8 cellular contexts compared by ENCODE assay signal in genomic region chr10:93352638-93353383, GRCh38.
A peak's percentile ranks its signal among the peaks of the same experiment; 100 is the strongest.
DNase-seq lines count a peak whose midpoint lies in the region; ATAC-seq and TF ChIP-seq lines count a peak whose summit lies in the region.

No MANE protein-coding gene starts in this region.

- H3K23me2 ChIP-seq in H9 (ENCODE audit: insufficient read length, low read depth, low read length, poor library complexity, severe bottlenecking) = no peaks in the 10 kb centered on the region

- no peak overlapping the region for H2BK5ac ChIP-seq in H9 (ENCODE audit: insufficient read length, low read length)

- H2BK15ac ChIP-seq in H9 (ENCODE audit: low read depth, low read length) = no peak overlapping the region

- peak overlapping the region in 2 of 3 experiments; percentile 71 to 74; a peak in 2 of 7 replicates for H3K27ac Mint-ChIP-seq in H9
- no peak overlapping the region for H3K27ac Mint-ChIP-seq in activated CD4-positive, alpha-beta memory T cell treated with anti-CD3 and anti-CD28 coated beads for 36 hours

- H3K79me2 ChIP-seq in H9 (ENCODE audit: insufficient read depth, low read length) (no peaks in the 10 kb centered on the region), fibroblast of lung (ENCODE audit: control insufficient read depth, insufficient read depth, low read length) (no peaks in the 10 kb centered on the region)

- no peak overlapping the region for H4K5ac ChIP-seq in H9 (ENCODE audit: insufficient read length, low read depth, low read length)

- H3K23ac ChIP-seq in H9 (ENCODE audit: insufficient read length, low read depth, low read length) = no peak overlapping the region

- no peaks in the 10 kb centered on the region for H3K9me3 ChIP-seq in H9 (ENCODE audit: control insufficient read depth, low read depth, low read length)
- H3K9me3 ChIP-seq in fibroblast of lung (ENCODE audit: control insufficient read depth, insufficient read depth, low read depth, low read length) = no peaks in the 10 kb centered on the region
- H3K9me3 ChIP-seq in psoas muscle = no peaks in the 10 kb centered on the region

- TF ChIP-seq CTCF in H9 (conservative IDR thresholded peaks at IDR 0.05) = peak; percentile 83
- peak; percentile 62 for TF ChIP-seq CTCF in RWPE1 (conservative IDR thresholded peaks at IDR 0.05; ENCODE audit: low read depth)
- peak; percentile 18 to 46 for TF ChIP-seq CTCF in fibroblast of lung (conservative IDR thresholded peaks at IDR 0.05 in 1 of 2, IDR thresholded peaks at IDR 0.05 in 1 of 2; ENCODE audit: low read depth in 1 of 2, low read length in 2 of 2)
- TF ChIP-seq CTCF in psoas muscle (IDR thresholded peaks at IDR 0.05) = peak; percentile 78

- no peak overlapping the region for H3K56ac ChIP-seq in H9 (ENCODE audit: insufficient read length, low read depth, low read length)

- no peaks in the 10 kb centered on the region for H3K27me3 ChIP-seq in H9 (ENCODE audit: insufficient read depth, low read length)
- H3K27me3 ChIP-seq in fibroblast of lung (ENCODE audit: control insufficient read depth, insufficient read depth, low read length) = no peaks in the 10 kb centered on the region
- no peaks in the 10 kb centered on the region for H3K27me3 ChIP-seq in psoas muscle (ENCODE audit: insufficient read depth in 3 of 3, low read length in 2 of 3)

- no peaks in the 10 kb centered on the region for H3K79me1 ChIP-seq in H9 (ENCODE audit: insufficient read depth, low read depth, low read length, poor library complexity, severe bottlenecking)

- no peak overlapping the region for H4K8ac ChIP-seq in H9 (replicated peaks; ENCODE audit: insufficient read length, low read depth, low read length)

- no peak overlapping the region for H2AK5ac ChIP-seq in H9 (ENCODE audit: insufficient read length, low read length)

- no peak overlapping the region for H3K4ac ChIP-seq in H9 (ENCODE audit: low read depth, low read length)

- no peak overlapping the region for H2AFZ ChIP-seq in H9 (ENCODE audit: low read length)
- H2AFZ ChIP-seq in fibroblast of lung (ENCODE audit: low read length) = no peak overlapping the region

- H3K36me3 ChIP-seq in fibroblast of lung (ENCODE audit: control insufficient read depth, insufficient read depth, low read length) (peaks cover 28% of the 10 kb centered on the region), psoas muscle (ENCODE audit: insufficient read depth in 1 of 2, low read depth in 1 of 2) (peaks cover 0 to 33% of the 10 kb centered on the region in 2 donors)

- peak; percentile 54 for DNase-seq in CD1c-positive myeloid dendritic cell (ENCODE audit: extremely low spot score)
- no peak for DNase-seq in H9
- peak; percentile 55 for DNase-seq in RWPE1 (ENCODE audit: low spot score)
- peak; percentile 24 to 60 for DNase-seq in fibroblast of lung (ENCODE audit: low read depth in 2 of 2)
- DNase-seq in psoas muscle = no peak
- no peak for DNase-seq in activated CD4-positive, alpha-beta memory T cell treated with anti-CD3 and anti-CD28 coated beads for 36 hours

- H3K4me1 Mint-ChIP-seq in H9 = peaks cover 11 to 16% of the 10 kb centered on the region in 2 experiments
- peaks cover 3% of the 10 kb centered on the region for H3K4me1 Mint-ChIP-seq in activated CD4-positive, alpha-beta memory T cell treated with anti-CD3 and anti-CD28 coated beads for 36 hours (ENCODE audit: low read depth)

- H3K36me3 Mint-ChIP-seq in H9 (ENCODE audit: insufficient read depth in 1 of 3, low read depth in 3 of 3) = no peaks in the 10 kb centered on the region; a peak in 1 of 7 replicates
- H3K36me3 Mint-ChIP-seq in activated CD4-positive, alpha-beta memory T cell treated with anti-CD3 and anti-CD28 coated beads for 36 hours = peaks cover 48% of the 10 kb centered on the region

- H4K91ac ChIP-seq in H9 (ENCODE audit: insufficient read length, low read depth, low read length) = no peak overlapping the region

- H3K9ac ChIP-seq in H9 (ENCODE audit: extremely low read depth, insufficient read length, low read length) (no peak overlapping the region), fibroblast of lung (ENCODE audit: insufficient read depth, low read length) (no peak overlapping the region)

- no peak overlapping the region for H2BK12ac ChIP-seq in H9 (ENCODE audit: insufficient read length, low read depth, low read length)

- H3T11ph ChIP-seq in H9 (ENCODE audit: low read length) = no peak overlapping the region

- H3K27ac ChIP-seq in H9 (ENCODE audit: insufficient read length, low read depth, low read length) (no peak overlapping the region), RWPE1 (no peak overlapping the region), fibroblast of lung (ENCODE audit: insufficient read depth, low read length) (no peak overlapping the region), psoas muscle (no peak overlapping the region)

- 0 out of 2 replicates have a peak, but pooled peaks cover 4% of the 10 kb centered on the region for H3K4me1 ChIP-seq in H9 (ENCODE audit: insufficient read depth, low read length)
- no peaks in the 10 kb centered on the region for H3K4me1 ChIP-seq in fibroblast of lung (ENCODE audit: control insufficient read depth, extremely low read depth, insufficient read depth, low read length)
- no peaks in the 10 kb centered on the region for H3K4me1 ChIP-seq in psoas muscle

- intact Hi-C loops in psoas muscle (cut with DNase I) = loop anchor here in 1 of 2 donors (2.0 to 5.0 kb wide), 3 partner anchors 236 to 466 kb away; no protein-coding TSS in a partner anchor
- intact Hi-C loops in activated CD4-positive, alpha-beta memory T cell treated with anti-CD3 and anti-CD28 coated beads for 36 hours (cut with micrococcal nuclease) = loop anchor here (1.0 to 10.0 kb wide), 4 partner anchors 238 to 468 kb away; no protein-coding TSS in a partner anchor

- POLR2A ChIA-PET in RWPE1 (lab: Yijun Ruan, JAX; ENCODE audit: low non-redundant PET) = no interaction called here
- POLR2A ChIA-PET in activated CD4-positive, alpha-beta memory T cell treated with anti-CD3 and anti-CD28 coated beads for 36 hours (lab: Charles Lee) = interaction anchor here (0.8 kb wide), 1 partner anchor 130 kb away, joined by 3 read pairs; the partner anchor contains the start of gene MYOF

- H3K4me2 ChIP-seq in H9 (ENCODE audit: insufficient read depth, insufficient read length, low read length) (no peak overlapping the region), fibroblast of lung (ENCODE audit: extremely low read depth, insufficient read depth, low read length) (no peak overlapping the region)

- H2BK120ac ChIP-seq in H9 (ENCODE audit: low read depth, low read length, poor library complexity, severe bottlenecking) = no peak overlapping the region

- no peak overlapping the region for H2BK20ac ChIP-seq in H9 (ENCODE audit: low read depth, low read length, poor library complexity, severe bottlenecking)

- H3K27me3 Mint-ChIP-seq in H9 (ENCODE audit: low read depth) = no peaks in the 10 kb centered on the region; the same call in 1 of the 2 replicates
- H3K27me3 Mint-ChIP-seq in activated CD4-positive, alpha-beta memory T cell treated with anti-CD3 and anti-CD28 coated beads for 36 hours = peaks cover 11% of the 10 kb centered on the region

- no peak overlapping the region for H3K14ac ChIP-seq in H9 (ENCODE audit: insufficient read depth, low read length)

- no peak for ATAC-seq in psoas muscle
- no peak for ATAC-seq in HG02885 (IDR thresholded peaks at IDR 0.05; ENCODE audit: poor library complexity, unreplicated experiment)
- no peak for ATAC-seq in GM19467 (IDR thresholded peaks at IDR 0.05; ENCODE audit: unreplicated experiment)

- H4K20me1 ChIP-seq in H9 (ENCODE audit: control insufficient read depth, insufficient read depth, insufficient read length) = no peaks in the 10 kb centered on the region
- no peaks in the 10 kb centered on the region for H4K20me1 ChIP-seq in fibroblast of lung (ENCODE audit: control insufficient read depth, extremely low read depth, insufficient read depth, low read length)

- no peak overlapping the region for H3K4me3 ChIP-seq in fibroblast of lung (replicated peaks in 1 of 4; ENCODE audit: control extremely low read depth in 1 of 4, insufficient read depth in 1 of 4, low read depth in 3 of 4, low read length in 4 of 4)
- no peak overlapping the region for H3K4me3 ChIP-seq in psoas muscle

- CTCF ChIA-PET in RWPE1 (lab: Yijun Ruan, JAX) = interaction anchor here (0.6 to 1.7 kb wide), 19 partner anchors 10 to 1882 kb away, joined by 3 to 9 read pairs (median 4); partner anchors contain the start of gene CEP55
- CTCF ChIA-PET in activated CD4-positive, alpha-beta memory T cell treated with anti-CD3 and anti-CD28 coated beads for 36 hours (lab: Charles Lee) = interaction anchor here (0.6 to 4.4 kb wide), 33 partner anchors 8 to 564 kb away, joined by 3 to 20 read pairs (median 4); partner anchors contain the start of gene MYOF

- H3K4me3 Mint-ChIP-seq in H9 = no peak overlapping the region
- no peak overlapping the region for H3K4me3 Mint-ChIP-seq in activated CD4-positive, alpha-beta memory T cell treated with anti-CD3 and anti-CD28 coated beads for 36 hours

- H3K18ac ChIP-seq in H9 (ENCODE audit: insufficient read length, low read depth, low read length) = no peak overlapping the region

- WGBS in H9 (ENCODE audit: extremely low coverage, insufficient read length, low lambda C conversion rate) = no CpG with 5 or more reads among the region's 6 CpGs
- WGBS in psoas muscle, 3 donors = 47 to 55% (median 54%) methylated on average over 6 of the region's 6 CpGs

- peaks cover 0 to 2% of the 10 kb centered on the region in 2 experiments; a peak in 2 of 5 replicates for H3K9me3 Mint-ChIP-seq in H9
- H3K9me3 Mint-ChIP-seq in activated CD4-positive, alpha-beta memory T cell treated with anti-CD3 and anti-CD28 coated beads for 36 hours = no peaks in the 10 kb centered on the region

Comparison
In these comparisons a context has a peak if more than half of its experiments do, and no peak if none do; other contexts are left out.
1. DNase-seq: peak in CD1c-positive myeloid dendritic cell (single experiment), RWPE1 (single experiment) and fibroblast of lung (2 of 2); none in H9 (single experiment), psoas muscle (0 of 2) and activated CD4-positive, alpha-beta memory T cell treated with anti-CD3 and anti-CD28 coated beads for 36 hours (single experiment).
2. CTCF ChIP-seq: peak in every context shown above with its lines; median percentile 83 in H9; 78 in psoas muscle; 62 in RWPE1; 32 in fibroblast of lung.